In genomic region chr1:161044535-161044907, GRCh38 we compare ENCODE assay signal across 8 cellular contexts. TPM values are rescaled to one million over a fixed set of nuclear protein-coding genes. Genes with fewer than 3 reads are reported as not detected.
A peak's percentile ranks its signal among the peaks of the same experiment; 100 is the strongest.
DNase-seq lines count a peak whose midpoint lies in the region; ATAC-seq, FAIRE-seq and TF ChIP-seq lines count a peak whose summit lies in the region.

No MANE protein-coding gene starts in this region.

- CTCF ChIA-PET in activated naive CD4-positive, alpha-beta T cell treated with anti-CD3 and anti-CD28 coated beads for 36 hours (lab: Charles Lee), result interaction anchor here (0.9 to 11.2 kb wide), 6 partner anchors 9 to 319 kb away, joined by 3 to 135 read pairs (median 4); partner anchors contain the start of genes F11R and KLHDC9
- CTCF ChIA-PET in GM12878 (lab: Yijun Ruan, JAX), result interaction anchor here (0.6 to 11.1 kb wide), 14 partner anchors 17 to 1761 kb away, joined by 3 to 181 read pairs (median 4); partner anchors contain the start of genes ARHGAP30, ITLN1, KLHDC9 and PPOX

- H2AFZ ChIP-seq in GM12878 (ENCODE audit: control insufficient read depth, low read depth, low read length), result peak overlapping the region; percentile 2; the same call in 1 of the 2 replicates

- H3K27me3 ChIP-seq in GM12878 (replicated peaks in 1 of 2; ENCODE audit: control insufficient read depth in 2 of 2, insufficient read depth in 2 of 2, low read length in 1 of 2) (no peaks in the 10 kb centered on the region), upper lobe of left lung (no peaks in the 10 kb centered on the region)

- H3K4me1 ChIP-seq in GM12878 (ENCODE audit: control insufficient read depth, insufficient read depth, low read length), result peaks cover 19% of the 10 kb centered on the region
- H3K4me1 ChIP-seq in upper lobe of left lung, result peaks cover 11 to 33% (median 19%) of the 10 kb centered on the region in 4 donors

- ATAC-seq in GM12878 (no peak), upper lobe of left lung (ENCODE audit: low FRiP score in 2 of 2) (no peak), HG03565 (IDR thresholded peaks at IDR 0.05; ENCODE audit: unreplicated experiment) (no peak)

- H3K27ac ChIP-seq in GM12878 (ENCODE audit: control insufficient read depth, insufficient read depth) (peak overlapping the region; percentile 100), upper lobe of left lung (peak overlapping the region; percentile 92 to 99 (median 95))

- SMC1A ChIA-PET in GM12878 (lab: Charles Lee; ENCODE audit: uncharacterized antibody, unreplicated experiment), result interaction anchor here (0.6 to 7.5 kb wide), 11 partner anchors 12 to 303 kb away, joined by 3 to 134 read pairs (median 5); partner anchors contain the start of genes ARHGAP30, DEDD, F11R and KLHDC9

- H3K4me1 Mint-ChIP-seq in activated naive CD4-positive, alpha-beta T cell treated with anti-CD3 and anti-CD28 coated beads for 36 hours (ENCODE audit: low read depth), result peaks cover 32% of the 10 kb centered on the region

- H3K27ac Mint-ChIP-seq in activated naive CD4-positive, alpha-beta T cell treated with anti-CD3 and anti-CD28 coated beads for 36 hours, result peak overlapping the region; percentile 99

- no peaks in the 10 kb centered on the region for H3K27me3 Mint-ChIP-seq in activated naive CD4-positive, alpha-beta T cell treated with anti-CD3 and anti-CD28 coated beads for 36 hours (ENCODE audit: low read depth)

- TF ChIP-seq POLR2A in GM12878 (IDR thresholded peaks at IDR 0.05; ENCODE audit: low read depth, low read length) (no peak), lower leg skin (IDR thresholded peaks at IDR 0.05) (no peak), upper lobe of left lung (IDR thresholded peaks at IDR 0.05) (no peak)

- peaks cover 26 to 34% of the 10 kb centered on the region in 2 experiments for H3K36me3 ChIP-seq in GM12878 (ENCODE audit: control insufficient read depth in 2 of 2, insufficient read depth in 2 of 2, low read length in 1 of 2)
- peaks cover 32 to 42% (median 38%) of the 10 kb centered on the region in 4 donors for H3K36me3 ChIP-seq in upper lobe of left lung

- RAD21 ChIA-PET in GM12878 (lab: Charles Lee; ENCODE audit: unreplicated experiment), result interaction anchor here (0.7 to 4.8 kb wide), 9 partner anchors 23 to 95 kb away, joined by 3 to 107 read pairs (median 10); partner anchors contain the start of genes ARHGAP30, F11R and KLHDC9

- peak overlapping the region; percentile 90 for H3K4me3 ChIP-seq in GM12878
- H3K4me3 ChIP-seq in lower leg skin (ENCODE audit: low read depth, poor library complexity, severe bottlenecking), result peak overlapping the region; percentile 90
- peak overlapping the region; percentile 48 to 77 (median 74) for H3K4me3 ChIP-seq in upper lobe of left lung

- BruUV-seq in GM12878 (replicated peaks; lab: Mats Ljungman, UMichigan), result no TSS peak

- TF ChIP-seq RAD21 in GM12878 (IDR thresholded peaks at IDR 0.05; ENCODE audit: insufficient read depth, low read depth, low read length), result no peak

- H3K9me3 ChIP-seq in GM12878 (replicated peaks; ENCODE audit: control insufficient read depth, insufficient read depth, low read length) (no peaks in the 10 kb centered on the region), upper lobe of left lung (no peaks in the 10 kb centered on the region)

- in situ Hi-C loops in GM12878 (cut with MboI), result no loop called here

- H4K20me1 ChIP-seq in GM12878 (ENCODE audit: control insufficient read depth, insufficient read depth), result no peaks in the 10 kb centered on the region

- peak overlapping the region; percentile 88 for H3K4me3 Mint-ChIP-seq in activated naive CD4-positive, alpha-beta T cell treated with anti-CD3 and anti-CD28 coated beads for 36 hours

- peaks cover 34% of the 10 kb centered on the region for H3K36me3 Mint-ChIP-seq in activated naive CD4-positive, alpha-beta T cell treated with anti-CD3 and anti-CD28 coated beads for 36 hours (ENCODE audit: low read depth)

- H3K9ac ChIP-seq in GM12878 (ENCODE audit: control insufficient read depth, insufficient read depth, low read length), result peak overlapping the region; percentile 95

- TF ChIP-seq EP300 in GM12878 (IDR thresholded peaks at IDR 0.05; ENCODE audit: borderline replicate concordance in 1 of 2, control insufficient read depth in 1 of 2, low read depth in 2 of 2, low read length in 2 of 2), result no peak
- no peak for TF ChIP-seq EP300 in upper lobe of left lung (IDR thresholded peaks at IDR 0.05)

- FAIRE-seq in GM12878 (lab: Jason Lieb, UNC), result no peak

- TF ChIP-seq CTCF in GM12878 (IDR thresholded peaks at IDR 0.05 in 2 of 3, conservative IDR thresholded peaks at IDR 0.05 in 1 of 3; ENCODE audit: control insufficient read depth in 2 of 3, extremely low read depth in 1 of 3, insufficient read depth in 1 of 3, low read depth in 3 of 3, low read length in 3 of 3) (no peak), lower leg skin (IDR thresholded peaks at IDR 0.05) (no peak), upper lobe of left lung (IDR thresholded peaks at IDR 0.05) (no peak)

- H3K79me2 ChIP-seq in GM12878 (ENCODE audit: control insufficient read depth, insufficient read depth, low read length), result peaks cover 22% of the 10 kb centered on the region

- intact Hi-C loops in activated naive CD4-positive, alpha-beta T cell treated with anti-CD3 and anti-CD28 coated beads for 36 hours (cut with micrococcal nuclease), result no loop called here
- intact Hi-C loops in GM12878 (cut with micrococcal nuclease; ENCODE audit: unreplicated experiment), result loop anchor here (5.0 kb wide), 1 partner anchor 52 kb away; no protein-coding TSS in a partner anchor
- intact Hi-C loops in lower leg skin (cut with DNase I; ENCODE audit: low total_unique reads), result no loop called here

- no peak for DNase-seq in activated naive CD4-positive, alpha-beta T cell treated with anti-CD3 and anti-CD28 coated beads for 36 hours
- no peak for DNase-seq in activated naive CD4-positive, alpha-beta T cell treated with Interleukin-2 at 50 U/mL for 16 hours
- DNase-seq in GM12878 (ENCODE audit: low read depth, low spot score) (no peak), lower leg skin (ENCODE audit: low spot score in 2 of 2) (no peak), upper lobe of left lung (no peak), GF-D8 (lab: John Stamatoyannopoulos, UW) (no peak), activated gamma-delta T cell treated with Interleukin-2 at 50 U/mL for 16 hours (no peak)

- H3K4me2 ChIP-seq in GM12878 (ENCODE audit: control insufficient read depth, insufficient read depth), result peak overlapping the region; percentile 89

- POLR2A ChIA-PET in GM12878 (lab: Charles Lee), result interaction anchor here (0.7 to 5.2 kb wide), 9 partner anchors 9 to 272 kb away, joined by 3 to 139 read pairs (median 4); partner anchors contain the start of genes ARHGAP30 and F11R

- no peaks in the 10 kb centered on the region for H3K9me3 Mint-ChIP-seq in activated naive CD4-positive, alpha-beta T cell treated with anti-CD3 and anti-CD28 coated beads for 36 hours

RNA-seq across cellular contexts. Expression of gene USF1, which starts 1.3 kb away (rescaled TPM):
- 10 to 100 TPM; 43.7 to 44.2 TPM for total RNA-seq in activated naive CD4-positive, alpha-beta T cell treated with anti-CD3 and anti-CD28 coated beads for 36 hours
- 32.1 and 38.7 TPM in 2 replicates for total RNA-seq in GM12878 (2013; cell fraction: nucleolus; rRNA removed)
- total RNA-seq in GM12878 (2014; rRNA removed) (90.2 and 92.1 TPM in 2 replicates), GM12878 (2014; rRNA removed; fragmentation: Illumina TruSeq; extraction: Trizol) (61.4 and 65.1 TPM in 2 replicates), GM12878 (2021) (60.3 and 65.8 TPM in 2 replicates), lower leg skin (10 to 100 TPM; 35.3 to 59.4 (median 43.3) TPM), upper lobe of left lung (100 to 1,000 TPM in 1 of 6 donors, 10 to 100 TPM in 5; 78.2 to 151 (median 84.2) TPM)
- 54.0 TPM for polyA plus RNA-seq in GM12878 (2011; ENCODE audit: low read depth)
- polyA plus RNA-seq in GM12878 (2011; rRNA removed) (33.8 and 46.0 TPM in 2 replicates), GM12878 (2014; fragmentation: Illumina TruSeq; extraction: Trizol) (50.5 and 60.9 TPM in 2 replicates), GM12878 (2014; fragmentation: Nextera tagmentation; extraction: Ambion mirVana) (10 to 100 TPM in 1 of 2 experiments, 1 to 10 TPM in 1; 9.4 to 26.3 TPM), GM12878 (2014; rRNA removed) (72.6 and 72.8 TPM in 2 replicates), GM12878 (2016; fragmentation: Nextera tagmentation; extraction: Ambion mirVana) (10 to 100 TPM; 11.5 to 23.1 TPM)
- 55.7 and 71.7 TPM in 2 replicates for polyA plus RNA-seq in GM12878 (2011; cell fraction: cytosol; rRNA removed)
- 153 and 160 TPM in 2 replicates for polyA plus RNA-seq in GM12878 (2011; cell fraction: nucleus; rRNA removed)
- polyA plus RNA-seq in GM12878 (2012), result 42.5 and 67.5 TPM in 2 replicates
- 149 and 171 TPM in 2 replicates for polyA minus RNA-seq in GM12878 (2011; rRNA and poly(A)+ RNA removed)
- polyA minus RNA-seq in GM12878 (2011; cell fraction: cytosol; rRNA and poly(A)+ RNA removed), result 31.5 and 32.7 TPM in 2 replicates
- polyA minus RNA-seq in GM12878 (2011; cell fraction: nucleus; rRNA and poly(A)+ RNA removed), result 24.2 and 34.1 TPM in 2 replicates

RNA-seq across cellular contexts. Expression of gene TSTD1, which starts 5.8 kb away (rescaled TPM):
- total RNA-seq in activated naive CD4-positive, alpha-beta T cell treated with anti-CD3 and anti-CD28 coated beads for 36 hours, result 10 to 100 TPM; 50.3 to 51.5 TPM
- total RNA-seq in GM12878 (2013; cell fraction: nucleolus; rRNA removed), result 26.3 and 40.4 TPM in 2 replicates
- total RNA-seq in GM12878 (2014; rRNA removed) (72.2 and 72.7 TPM in 2 replicates), GM12878 (2014; rRNA removed; fragmentation: Illumina TruSeq; extraction: Trizol) (37.6 and 38.4 TPM in 2 replicates), GM12878 (2021) (43.2 and 49.0 TPM in 2 replicates), lower leg skin (100 to 1,000 TPM in 3 of 4 donors, 10 to 100 TPM in 1; 94.9 to 136 (median 107) TPM), upper lobe of left lung (100 to 1,000 TPM in 4 of 6 donors, 10 to 100 TPM in 2; 56.2 to 170 (median 113) TPM)
- 21.8 TPM for polyA plus RNA-seq in GM12878 (2011; ENCODE audit: low read depth)
- polyA plus RNA-seq in GM12878 (2011; rRNA removed) (65.8 and 82.6 TPM in 2 replicates), GM12878 (2014; fragmentation: Illumina TruSeq; extraction: Trizol) (14.5 and 33.3 TPM in 2 replicates), GM12878 (2014; fragmentation: Nextera tagmentation; extraction: Ambion mirVana) (100 to 1,000 TPM; 102 to 145 TPM), GM12878 (2014; rRNA removed) (96.1 and 99.1 TPM in 2 replicates), GM12878 (2016; fragmentation: Nextera tagmentation; extraction: Ambion mirVana) (100 to 1,000 TPM; 100 to 118 TPM)
- polyA plus RNA-seq in GM12878 (2011; cell fraction: cytosol; rRNA removed), result 125 and 132 TPM in 2 replicates
- polyA plus RNA-seq in GM12878 (2011; cell fraction: nucleus; rRNA removed), result 76.3 and 99.1 TPM in 2 replicates
- 64.2 and 75.4 TPM in 2 replicates for polyA plus RNA-seq in GM12878 (2012)
- polyA minus RNA-seq in GM12878 (2011; rRNA and poly(A)+ RNA removed), result 6.6 and 20.1 TPM in 2 replicates
- 6.7 and 9.0 TPM in 2 replicates for polyA minus RNA-seq in GM12878 (2011; cell fraction: cytosol; rRNA and poly(A)+ RNA removed)
- 13.1 and 18.8 TPM in 2 replicates for polyA minus RNA-seq in GM12878 (2011; cell fraction: nucleus; rRNA and poly(A)+ RNA removed)

RNA-seq across cellular contexts. Expression of gene F11R, which starts 23.6 kb away (rescaled TPM):
- 10 to 100 TPM; 26.0 to 26.9 TPM for total RNA-seq in activated naive CD4-positive, alpha-beta T cell treated with anti-CD3 and anti-CD28 coated beads for 36 hours
- total RNA-seq in GM12878 (2013; cell fraction: nucleolus; rRNA removed), result 90.7 and 115 TPM in 2 replicates
- total RNA-seq in GM12878 (2014; rRNA removed) (23.7 and 33.2 TPM in 2 replicates), GM12878 (2014; rRNA removed; fragmentation: Illumina TruSeq; extraction: Trizol) (29.5 and 31.9 TPM in 2 replicates), GM12878 (2021) (29.8 and 33.2 TPM in 2 replicates), lower leg skin (100 to 1,000 TPM in 2 of 4 donors, 10 to 100 TPM in 2; 68.4 to 125 (median 97.5) TPM), upper lobe of left lung (100 to 1,000 TPM in 5 of 6 donors, 10 to 100 TPM in 1; 99.0 to 209 (median 172) TPM)
- polyA plus RNA-seq in GM12878 (2011; ENCODE audit: low read depth), result 18.2 TPM
- polyA plus RNA-seq in GM12878 (2011; rRNA removed) (51.8 and 80.9 TPM in 2 replicates), GM12878 (2014; fragmentation: Illumina TruSeq; extraction: Trizol) (54.5 and 71.7 TPM in 2 replicates), GM12878 (2014; fragmentation: Nextera tagmentation; extraction: Ambion mirVana) (10 to 100 TPM; 15.3 TPM), GM12878 (2014; rRNA removed) (21.0 and 23.4 TPM in 2 replicates), GM12878 (2016; fragmentation: Nextera tagmentation; extraction: Ambion mirVana) (10 to 100 TPM; 21.3 to 24.9 TPM)
- 63.3 and 86.3 TPM in 2 replicates for polyA plus RNA-seq in GM12878 (2011; cell fraction: cytosol; rRNA removed)
- polyA plus RNA-seq in GM12878 (2011; cell fraction: nucleus; rRNA removed), result 29.5 and 52.8 TPM in 2 replicates
- polyA plus RNA-seq in GM12878 (2012), result 27.6 and 42.8 TPM in 2 replicates
- polyA minus RNA-seq in GM12878 (2011; rRNA and poly(A)+ RNA removed), result 82.5 and 112 TPM in 2 replicates
- 13.3 and 16.4 TPM in 2 replicates for polyA minus RNA-seq in GM12878 (2011; cell fraction: cytosol; rRNA and poly(A)+ RNA removed)
- 10.6 and 12.9 TPM in 2 replicates for polyA minus RNA-seq in GM12878 (2011; cell fraction: nucleus; rRNA and poly(A)+ RNA removed)

RNA-seq across cellular contexts. Expression of gene ARHGAP30, which starts 25.2 kb away (rescaled TPM):
- total RNA-seq in activated naive CD4-positive, alpha-beta T cell treated with anti-CD3 and anti-CD28 coated beads for 36 hours, result 100 to 1,000 TPM; 104 to 106 TPM
- 49.9 and 52.0 TPM in 2 replicates for total RNA-seq in GM12878 (2013; cell fraction: nucleolus; rRNA removed)
- total RNA-seq in GM12878 (2014; rRNA removed) (64.8 and 72.0 TPM in 2 replicates), GM12878 (2014; rRNA removed; fragmentation: Illumina TruSeq; extraction: Trizol) (78.5 and 78.9 TPM in 2 replicates), GM12878 (2021) (136 and 143 TPM in 2 replicates), lower leg skin (10 to 100 TPM in 2 of 4 donors, 1 to 10 TPM in 2; 8.5 to 14.8 (median 9.9) TPM), upper lobe of left lung (10 to 100 TPM; 26.8 to 69.9 (median 51.2) TPM)
- 51.5 TPM for polyA plus RNA-seq in GM12878 (2011; ENCODE audit: low read depth)
- polyA plus RNA-seq in GM12878 (2011; rRNA removed) (68.3 and 90.2 TPM in 2 replicates), GM12878 (2014; fragmentation: Illumina TruSeq; extraction: Trizol) (74.3 and 94.1 TPM in 2 replicates), GM12878 (2014; fragmentation: Nextera tagmentation; extraction: Ambion mirVana) (10 to 100 TPM; 12.9 to 20.9 TPM), GM12878 (2014; rRNA removed) (81.9 and 86.9 TPM in 2 replicates), GM12878 (2016; fragmentation: Nextera tagmentation; extraction: Ambion mirVana) (10 to 100 TPM; 64.1 to 74.0 TPM)
- polyA plus RNA-seq in GM12878 (2011; cell fraction: cytosol; rRNA removed), result 120 and 128 TPM in 2 replicates
- polyA plus RNA-seq in GM12878 (2011; cell fraction: nucleus; rRNA removed), result 83.8 and 88.7 TPM in 2 replicates
- 86.4 and 90.3 TPM in 2 replicates for polyA plus RNA-seq in GM12878 (2012)
- 65.2 and 132 TPM in 2 replicates for polyA minus RNA-seq in GM12878 (2011; rRNA and poly(A)+ RNA removed)
- polyA minus RNA-seq in GM12878 (2011; cell fraction: cytosol; rRNA and poly(A)+ RNA removed), result 46.4 and 49.8 TPM in 2 replicates
- polyA minus RNA-seq in GM12878 (2011; cell fraction: nucleus; rRNA and poly(A)+ RNA removed), result 23.0 and 35.9 TPM in 2 replicates

RNA-seq across cellular contexts. Expression of gene NECTIN4, which starts 44.8 kb away (rescaled TPM):
- not detected for total RNA-seq in activated naive CD4-positive, alpha-beta T cell treated with anti-CD3 and anti-CD28 coated beads for 36 hours
- not detected in 2 replicates for total RNA-seq in GM12878 (2013; cell fraction: nucleolus; rRNA removed)
- total RNA-seq in GM12878 (2014; rRNA removed) (2.5 and 2.8 TPM in 2 replicates), GM12878 (2014; rRNA removed; fragmentation: Illumina TruSeq; extraction: Trizol) (3.1 and 3.3 TPM in 2 replicates), GM12878 (2021) (4.0 and 5.6 TPM in 2 replicates), lower leg skin (100 to 1,000 TPM; 176 to 239 (median 208) TPM), upper lobe of left lung (10 to 100 TPM in 4 of 6 donors, 1 to 10 TPM in 2; 5.2 to 19.9 (median 12.1) TPM)
- polyA plus RNA-seq in GM12878 (2011; ENCODE audit: low read depth), result 3.0 TPM
- polyA plus RNA-seq in GM12878 (2011; rRNA removed) (7.5 and 8.7 TPM in 2 replicates), GM12878 (2014; fragmentation: Illumina TruSeq; extraction: Trizol) (2.6 and 4.5 TPM in 2 replicates), GM12878 (2014; fragmentation: Nextera tagmentation; extraction: Ambion mirVana) (1 to 10 TPM; 3.2 to 3.5 TPM), GM12878 (2014; rRNA removed) (3.4 TPM in 2 replicates), GM12878 (2016; fragmentation: Nextera tagmentation; extraction: Ambion mirVana) (1 to 10 TPM; 6.9 to 8.3 TPM)
- polyA plus RNA-seq in GM12878 (2011; cell fraction: cytosol; rRNA removed), result 6.4 and 9.5 TPM in 2 replicates
- 5.1 and 6.9 TPM in 2 replicates for polyA plus RNA-seq in GM12878 (2011; cell fraction: nucleus; rRNA removed)
- polyA plus RNA-seq in GM12878 (2012), result 2.3 and 3.2 TPM in 2 replicates
- polyA minus RNA-seq in GM12878 (2011; rRNA and poly(A)+ RNA removed), result 14.3 and 18.7 TPM in 2 replicates
- polyA minus RNA-seq in GM12878 (2011; cell fraction: cytosol; rRNA and poly(A)+ RNA removed), result 2.3 and 4.4 TPM in 2 replicates
- 2.3 and 5.5 TPM in 2 replicates for polyA minus RNA-seq in GM12878 (2011; cell fraction: nucleus; rRNA and poly(A)+ RNA removed)
